17 cellular contexts compared by ENCODE assay signal in genomic region chr17:43327834-43328420, GRCh38.
DNase-seq lines count a peak whose midpoint lies in the region; ATAC-seq and TF ChIP-seq lines count a peak whose summit lies in the region.
"Had no signal": no experiment of that assay in that cellular context is flagged by ENCODE, and none has a peak within 500 bp of the region (broad histone marks: within the 10 kb centered on the region; RNA-seq: fewer than 3 reads in every experiment).

No MANE protein-coding gene starts in this region.

- BruUV-seq in Caco-2 (replicated peaks; lab: Mats Ljungman, UMichigan), result no TSS peak

- H3K4me3 Mint-ChIP-seq in Caco-2 (ENCODE audit: unreplicated experiment) (no peak overlapping the region), HFFc6 (peak overlapping the region; percentile 64)
- no peak overlapping the region for H3K4me3 Mint-ChIP-seq in activated T-helper 2 cell treated with anti-CD3 and anti-CD28 coated beads, Interferon-gamma antibody, Interleukin-2, Interleukin-4, amounts not matched to agents 10 μg/mL and 5 μg/mL and 100 μg/mL, durations not matched to agents 14 hours and 24 hours and 36 hours (ENCODE audit: low read depth)
- H3K4me3 Mint-ChIP-seq: CD8-positive, alpha-beta T cell; H9 had no signal

- H3K27ac ChIP-seq in psoas muscle, result peak overlapping the region; percentile 6
- H3K27ac ChIP-seq in ascending aorta, result no peak overlapping the region

- H3K36me3 ChIP-seq in Caco-2 (ENCODE audit: control insufficient read depth, insufficient read depth, low read length), result no peaks in the 10 kb centered on the region
- no peaks in the 10 kb centered on the region for H3K36me3 ChIP-seq in psoas muscle (ENCODE audit: insufficient read depth in 1 of 2, low read depth in 1 of 2)
- H3K36me3 ChIP-seq in ascending aorta, result no peaks in the 10 kb centered on the region

- no peak for DNase-seq in Caco-2
- peak; percentile 11 for DNase-seq in HFFc6
- no peak for DNase-seq in activated T-helper 2 cell treated with anti-CD3 and anti-CD28 coated beads, Interferon-gamma antibody, Interleukin-2, Interleukin-4, amounts not matched to agents 10 μg/mL and 5 μg/mL and 100 μg/mL, durations not matched to agents 14 hours and 24 hours and 36 hours (ENCODE audit: low spot score)
- DNase-seq in psoas muscle, result no peak
- no peak for DNase-seq in GDM1 (lab: John Stamatoyannopoulos, UW)
- DNase-seq in ascending aorta (ENCODE audit: low spot score in 2 of 2), result no peak
- DNase-seq in NCI-H2196 treated with DMSO at 0.1 percent for 48 hours (lab: John Stamatoyannopoulos, UW; ENCODE audit: unreplicated experiment), result no peak
- no peak for DNase-seq in SKM-1 treated with dmso at 0.1 percent for 144 hours (lab: John Stamatoyannopoulos, UW; ENCODE audit: unreplicated experiment)
- DNase-seq: CD8-positive, alpha-beta T cell; DMS79; H9; Kasumi-1; MM.1S; NCI-H1092; NCI-H1436 treated with DMSO at 0.1 percent for 48 hours; NCI-H2029 treated with DMSO at 0.1 percent for 48 hours; Right ventricle myocardium superior had no signal

- H3K4me1 Mint-ChIP-seq in Caco-2 (ENCODE audit: low read depth, unreplicated experiment) (peaks cover 76% of the 10 kb centered on the region), HFFc6 (ENCODE audit: low read depth) (peaks cover 40% of the 10 kb centered on the region)
- peaks cover 23% of the 10 kb centered on the region for H3K4me1 Mint-ChIP-seq in activated T-helper 2 cell treated with anti-CD3 and anti-CD28 coated beads, Interferon-gamma antibody, Interleukin-2, Interleukin-4, amounts not matched to agents 10 μg/mL and 5 μg/mL and 100 μg/mL, durations not matched to agents 14 hours and 24 hours and 36 hours (ENCODE audit: low read depth)

- POLR2A ChIA-PET in Caco-2 (lab: Charles Lee), result interaction anchor here (1.0 to 2.5 kb wide), 2 partner anchors 12 to 33 kb away, joined by 4 to 13 read pairs; no protein-coding TSS in a partner anchor

- 25 to 43% (median 37%) methylated on average over 9 of the region's 9 CpGs for WGBS in psoas muscle, 3 donors

- no peaks in the 10 kb centered on the region for H3K27me3 Mint-ChIP-seq in Caco-2 (ENCODE audit: insufficient read depth, unreplicated experiment)
- H3K27me3 Mint-ChIP-seq in HFFc6 (ENCODE audit: insufficient read depth), result no peaks in the 10 kb centered on the region; the same call in 1 of the 2 replicates
- peaks cover 22% of the 10 kb centered on the region for H3K27me3 Mint-ChIP-seq in activated T-helper 2 cell treated with anti-CD3 and anti-CD28 coated beads, Interferon-gamma antibody, Interleukin-2, Interleukin-4, amounts not matched to agents 10 μg/mL and 5 μg/mL and 100 μg/mL, durations not matched to agents 14 hours and 24 hours and 36 hours (ENCODE audit: low read depth)

- H3K36me3 Mint-ChIP-seq in Caco-2 (ENCODE audit: insufficient read depth, unreplicated experiment), result peaks cover 5% of the 10 kb centered on the region
- no peaks in the 10 kb centered on the region for H3K36me3 Mint-ChIP-seq in HFFc6 (ENCODE audit: low read depth)
- no peaks in the 10 kb centered on the region for H3K36me3 Mint-ChIP-seq in activated T-helper 2 cell treated with anti-CD3 and anti-CD28 coated beads, Interferon-gamma antibody, Interleukin-2, Interleukin-4, amounts not matched to agents 10 μg/mL and 5 μg/mL and 100 μg/mL, durations not matched to agents 14 hours and 24 hours and 36 hours (ENCODE audit: low read depth)
- H3K36me3 Mint-ChIP-seq: CD8-positive, alpha-beta T cell had no signal

- no peaks in the 10 kb centered on the region for H3K27me3 ChIP-seq in Caco-2 (replicated peaks; ENCODE audit: control insufficient read depth, insufficient read depth, low read length)
- H3K27me3 ChIP-seq in psoas muscle (ENCODE audit: insufficient read depth in 3 of 3, low read length in 2 of 3), result no peaks in the 10 kb centered on the region
- no peaks in the 10 kb centered on the region for H3K27me3 ChIP-seq in ascending aorta

- H3K9me3 ChIP-seq in Caco-2 (no peaks in the 10 kb centered on the region), psoas muscle (no peaks in the 10 kb centered on the region), ascending aorta (no peaks in the 10 kb centered on the region)

- ATAC-seq in psoas muscle, result peak in 2 of 4 donors; percentile 45 to 63
- ATAC-seq: CD8-positive, alpha-beta T cell had no signal

- H3K4me3 ChIP-seq in Caco-2 (ENCODE audit: low read depth, low read length), result no peak overlapping the region
- peak overlapping the region; percentile 13 for H3K4me3 ChIP-seq in psoas muscle
- H3K4me3 ChIP-seq in ascending aorta, result no peak overlapping the region

- CTCF ChIA-PET in Caco-2 (lab: Charles Lee), result no interaction called here

- intact Hi-C loops in Caco-2 (cut with micrococcal nuclease; ENCODE audit: unreplicated experiment) (no loop called here), psoas muscle (cut with DNase I) (no loop called here), ascending aorta (cut with DNase I) (no loop called here)
- intact Hi-C loops in activated T-helper 2 cell treated with anti-CD3 and anti-CD28 coated beads, Interferon-gamma antibody, Interleukin-2, Interleukin-4, amounts not matched to agents 10 μg/mL and 5 μg/mL and 100 μg/mL, durations not matched to agents 14 hours and 24 hours and 36 hours (cut with micrococcal nuclease), result no loop called here

- H3K27ac Mint-ChIP-seq in Caco-2 (ENCODE audit: unreplicated experiment) (peak overlapping the region; percentile 76), HFFc6 (peak overlapping the region; percentile 53)
- peak overlapping the region; percentile 69 for H3K27ac Mint-ChIP-seq in activated T-helper 2 cell treated with anti-CD3 and anti-CD28 coated beads, Interferon-gamma antibody, Interleukin-2, Interleukin-4, amounts not matched to agents 10 μg/mL and 5 μg/mL and 100 μg/mL, durations not matched to agents 14 hours and 24 hours and 36 hours
- H3K27ac Mint-ChIP-seq: CD8-positive, alpha-beta T cell had no signal

- H3K4me1 ChIP-seq in Caco-2 (peaks cover 79% of the 10 kb centered on the region), psoas muscle (peaks cover 11% of the 10 kb centered on the region), ascending aorta (peaks cover 0 to 3% of the 10 kb centered on the region in 2 donors)

- H3K9me3 Mint-ChIP-seq in Caco-2 (ENCODE audit: unreplicated experiment) (no peaks in the 10 kb centered on the region), HFFc6 (no peaks in the 10 kb centered on the region)
- H3K9me3 Mint-ChIP-seq in activated T-helper 2 cell treated with anti-CD3 and anti-CD28 coated beads, Interferon-gamma antibody, Interleukin-2, Interleukin-4, amounts not matched to agents 10 μg/mL and 5 μg/mL and 100 μg/mL, durations not matched to agents 14 hours and 24 hours and 36 hours, result no peaks in the 10 kb centered on the region
- H3K9me3 Mint-ChIP-seq: CD8-positive, alpha-beta T cell; H9 had no signal

- no peak for TF ChIP-seq CTCF in Caco-2 (IDR thresholded peaks at IDR 0.05; ENCODE audit: insufficient read depth in 1 of 2, low read depth in 1 of 2, low read length in 1 of 2, severe bottlenecking in 1 of 2, unreplicated experiment in 1 of 2)
- TF ChIP-seq CTCF in HFFc6 (IDR thresholded peaks at IDR 0.05), result no peak
- no peak for TF ChIP-seq CTCF in psoas muscle (IDR thresholded peaks at IDR 0.05)
- TF ChIP-seq CTCF in ascending aorta (IDR thresholded peaks at IDR 0.05), result no peak
